27 cellular contexts compared by ENCODE assay signal in the genomic region with DNA sequence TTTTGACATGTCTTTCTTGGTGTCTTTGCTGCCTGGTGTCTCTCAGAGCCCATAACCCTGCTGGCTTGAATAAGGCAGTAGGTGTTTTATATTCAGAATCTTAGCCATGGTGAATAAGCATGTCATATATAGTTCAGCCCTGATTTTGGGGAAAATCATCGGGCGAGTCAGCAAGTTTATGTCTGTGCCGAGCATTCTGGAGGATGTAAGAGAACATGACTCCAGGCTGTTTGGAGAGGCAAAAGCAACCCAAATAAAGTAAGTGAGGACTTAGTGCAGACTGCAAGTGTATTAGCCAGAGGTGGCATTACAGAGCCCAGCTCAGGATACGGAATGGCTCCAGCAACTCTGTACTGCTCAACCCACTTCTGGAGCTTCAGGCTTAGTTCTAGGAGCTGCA. TPM values are rescaled to one million over a fixed set of nuclear protein-coding genes. Genes with fewer than 3 reads are reported as not detected.
DNase-seq lines count a peak whose midpoint lies in the region; ATAC-seq and TF ChIP-seq lines count a peak whose summit lies in the region.
"Had no signal": no experiment of that assay in that cellular context is flagged by ENCODE, and none has a peak within 500 bp of the region (broad histone marks: within the 10 kb centered on the region; RNA-seq: fewer than 3 reads in every experiment).

No MANE protein-coding gene starts in this region.

- in situ Hi-C loops in mammary epithelial cell (cut with MboI; ENCODE audit: low sequenced_read_pairs in 2 of 2): no loop called here

- peaks cover 56% of the 10 kb centered on the region for H3K79me2 ChIP-seq in mammary epithelial cell (ENCODE audit: insufficient read depth, low read length)

- intact Hi-C loops in mammary epithelial cell (cut with micrococcal nuclease) (loop anchor here (10.0 kb wide), 1 partner anchor 101 kb away; no protein-coding TSS in a partner anchor), MCF 10A (cut with micrococcal nuclease) (no loop called here)

- H3K36me3 ChIP-seq in mammary epithelial cell (ENCODE audit: insufficient read depth, low read length): no peaks in the 10 kb centered on the region

- CTCF ChIA-PET in mammary epithelial cell (lab: Charles Lee; ENCODE audit: low non-redundant PET) (no interaction called here), MCF 10A (lab: Yijun Ruan, JAX) (no interaction called here)

- dilution Hi-C loops in mammary epithelial cell (cut with HindIII; ENCODE audit: low sequenced_read_pairs): no loop called here

- H3K27ac Mint-ChIP-seq in MCF 10A (ENCODE audit: low read depth, unreplicated experiment) (no peak overlapping the region), endothelial cell (ENCODE audit: unreplicated experiment) (peak overlapping the region; percentile 25), neural crest cell (ENCODE audit: unreplicated experiment) (peak overlapping the region; percentile 53)
- H3K27ac Mint-ChIP-seq: activated T-helper 2 cell treated with anti-CD3 and anti-CD28 coated beads, Interferon-gamma antibody, Interleukin-2, Interleukin-4, amounts not matched to agents 10 μg/mL and 5 μg/mL and 100 μg/mL, durations not matched to agents 14 hours and 24 hours and 36 hours; CD4-positive, alpha-beta T cell; stimulated activated naive B cell treated with anti-CD40 and anti-IgM and Interleukin-4, amounts not matched to agents 10 μg/mL and 1 μg/mL and 100 μg/mL, for 72 hours; T-helper 2 cell treated with Interferon-gamma antibody and Interleukin-4, amounts not matched to agents 5 μg/mL and 100 μg/mL, for 36 hours; type B pancreatic cell had no signal

- 65% methylated on average over 4 of the region's 4 CpGs for WGBS in mammary epithelial cell (ENCODE audit: low coverage, missing lambda C conversion rate)

- no peaks in the 10 kb centered on the region for H3K9me3 ChIP-seq in mammary epithelial cell (replicated peaks; ENCODE audit: insufficient read depth, low read length)

- H3K4me3 Mint-ChIP-seq in MCF 10A (ENCODE audit: unreplicated experiment): no peak overlapping the region
- H3K4me3 Mint-ChIP-seq in endothelial cell (ENCODE audit: unreplicated experiment): no peak overlapping the region
- no peak overlapping the region for H3K4me3 Mint-ChIP-seq in neural crest cell
- H3K4me3 Mint-ChIP-seq: CD4-positive, alpha-beta T cell; H9; stimulated activated naive B cell treated with anti-CD40 and anti-IgM and Interleukin-4, amounts not matched to agents 10 μg/mL and 1 μg/mL and 100 μg/mL, for 72 hours; T-helper 2 cell treated with Interferon-gamma antibody and Interleukin-4, amounts not matched to agents 5 μg/mL and 100 μg/mL, for 36 hours; type B pancreatic cell had no signal

- BruUV-seq in mammary epithelial cell (replicated peaks; lab: Mats Ljungman, UMichigan): no TSS peak
- no TSS peak for BruUV-seq in MCF 10A (replicated peaks; lab: Mats Ljungman, UMichigan)

- H3K4me1 ChIP-seq in mammary epithelial cell (ENCODE audit: insufficient read depth, low read length): peaks cover 8% of the 10 kb centered on the region

- H3K9ac ChIP-seq in mammary epithelial cell (ENCODE audit: insufficient read depth, low read length): no peak overlapping the region

- POLR2A ChIA-PET in MCF 10A (lab: Yijun Ruan, JAX): no interaction called here

- no peak for ATAC-seq in HG02885 (IDR thresholded peaks at IDR 0.05; ENCODE audit: poor library complexity, unreplicated experiment)
- ATAC-seq: stimulated activated naive B cell treated with anti-CD40 and anti-IgM and Interleukin-4, amounts not matched to agents 10 μg/mL and 1 μg/mL and 100 μg/mL, for 72 hours had no signal

- H2AFZ ChIP-seq in mammary epithelial cell (ENCODE audit: low read depth, low read length): no peak overlapping the region

- H4K20me1 ChIP-seq in mammary epithelial cell (ENCODE audit: insufficient read depth, low read length): no peaks in the 10 kb centered on the region

- H3K9me3 Mint-ChIP-seq in MCF 10A (ENCODE audit: unreplicated experiment) (no peaks in the 10 kb centered on the region), endothelial cell (ENCODE audit: unreplicated experiment) (peaks cover 5% of the 10 kb centered on the region), neural crest cell (no peaks in the 10 kb centered on the region)
- H3K9me3 Mint-ChIP-seq: activated T-helper 2 cell treated with anti-CD3 and anti-CD28 coated beads, Interferon-gamma antibody, Interleukin-2, Interleukin-4, amounts not matched to agents 10 μg/mL and 5 μg/mL and 100 μg/mL, durations not matched to agents 14 hours and 24 hours and 36 hours; CD4-positive, alpha-beta T cell; H9; stimulated activated naive B cell treated with anti-CD40 and anti-IgM and Interleukin-4, amounts not matched to agents 10 μg/mL and 1 μg/mL and 100 μg/mL, for 72 hours; T-helper 2 cell treated with Interferon-gamma antibody and Interleukin-4, amounts not matched to agents 5 μg/mL and 100 μg/mL, for 36 hours had no signal

- no peak for TF ChIP-seq CTCF in mammary epithelial cell (conservative IDR thresholded peaks at IDR 0.05 in 1 of 2, IDR thresholded peaks at IDR 0.05 in 1 of 2; ENCODE audit: extremely low read depth in 1 of 2, insufficient read depth in 1 of 2, low read depth in 1 of 2, low read length in 2 of 2)
- TF ChIP-seq CTCF in MCF 10A (IDR thresholded peaks at IDR 0.05; ENCODE audit: unreplicated experiment): no peak
- no peak for TF ChIP-seq CTCF in endothelial cell (IDR thresholded peaks at IDR 0.05; ENCODE audit: unreplicated experiment)
- no peak for TF ChIP-seq CTCF in neural crest cell (conservative IDR thresholded peaks at IDR 0.05)

- H3K27me3 Mint-ChIP-seq in MCF 10A (ENCODE audit: insufficient read depth, unreplicated experiment) (no peaks in the 10 kb centered on the region), endothelial cell (ENCODE audit: unreplicated experiment) (peaks cover 14% of the 10 kb centered on the region), neural crest cell (ENCODE audit: low read depth) (no peaks in the 10 kb centered on the region)
- H3K27me3 Mint-ChIP-seq: type B pancreatic cell had no signal

- H3K4me1 Mint-ChIP-seq in MCF 10A (ENCODE audit: insufficient read depth, unreplicated experiment) (no peaks in the 10 kb centered on the region), endothelial cell (ENCODE audit: unreplicated experiment) (peaks cover 83% of the 10 kb centered on the region), neural crest cell (peaks cover 59% of the 10 kb centered on the region)
- H3K4me1 Mint-ChIP-seq: stimulated activated naive B cell treated with anti-CD40 and anti-IgM and Interleukin-4, amounts not matched to agents 10 μg/mL and 1 μg/mL and 100 μg/mL, for 72 hours had no signal

- H3K36me3 Mint-ChIP-seq in MCF 10A (ENCODE audit: insufficient read depth, unreplicated experiment) (no peaks in the 10 kb centered on the region), endothelial cell (ENCODE audit: low read depth, unreplicated experiment) (peaks cover 40% of the 10 kb centered on the region), neural crest cell (ENCODE audit: low read depth) (peaks cover 8% of the 10 kb centered on the region)
- H3K36me3 Mint-ChIP-seq: stimulated activated naive B cell treated with anti-CD40 and anti-IgM and Interleukin-4, amounts not matched to agents 10 μg/mL and 1 μg/mL and 100 μg/mL, for 72 hours had no signal

- DNase-seq in mammary epithelial cell (peak; percentile 35), MCF 10A (ENCODE audit: unreplicated experiment) (no peak), endothelial cell (ENCODE audit: low spot score) (no peak), neural crest cell (ENCODE audit: low read depth, low spot score) (no peak), germinal center (ENCODE audit: low spot score) (no peak), GF-D8 (lab: John Stamatoyannopoulos, UW) (no peak)
- no peak for DNase-seq in activated CD8-positive, alpha-beta memory T cell treated with anti-CD3 and anti-CD28 coated beads, Interleukin-2, amount 50 U/mL, for 48 hours
- DNase-seq: activated naive CD4-positive, alpha-beta T cell treated with anti-CD3 and anti-CD28 coated beads, Interleukin-2, amount 50 U/mL, for 16 hours; activated T-cell treated with anti-CD3 and anti-CD28 coated beads for 4 hours; AML-193; amniotic stem cell; CD4-positive, alpha-beta T cell; DND-41; H9; islet precursor cell; NCI-H2107; NCI-H446; NCI-H774; nucleus accumbens; SHP77 treated with DMSO at 0.1 percent for 48 hours; stimulated activated naive B cell treated with anti-CD40 and anti-IgM and Interleukin-4, amounts not matched to agents 10 μg/mL and 1 μg/mL and 100 μg/mL, for 72 hours had no signal

- H3K27ac ChIP-seq in mammary epithelial cell (ENCODE audit: insufficient read depth, low read depth, low read length): no peak overlapping the region
- H3K27ac ChIP-seq: 22Rv1, skin epidermis had no signal

- no peaks in the 10 kb centered on the region for H3K27me3 ChIP-seq in mammary epithelial cell (ENCODE audit: insufficient read depth, low read length)

- H3K4me2 ChIP-seq in mammary epithelial cell (ENCODE audit: insufficient read depth, low read depth, low read length): no peak overlapping the region

- H3K4me3 ChIP-seq in mammary epithelial cell (replicated peaks in 1 of 3; ENCODE audit: insufficient read depth in 1 of 3, low read depth in 2 of 3, low read length in 3 of 3): no peak overlapping the region
- H3K4me3 ChIP-seq: skin epidermis had no signal

RNA-seq across cellular contexts. Expression of a gene that starts 50.3 kb away (rescaled TPM):
- total RNA-seq in mammary epithelial cell: 10 to 100 TPM in 1 of 2 donors, 1 to 10 TPM in 1; 6.3 to 26.4 TPM
- polyA plus RNA-seq in mammary epithelial cell: 3.1 TPM
- 7.4 TPM for polyA minus RNA-seq in mammary epithelial cell
- total RNA-seq in MCF 10A (2022): 0.81 and 1.1 TPM in 2 replicates
- 83.8 TPM for total RNA-seq in endothelial cell (ENCODE audit: unreplicated experiment)
- 40.3 and 41.8 TPM in 2 replicates for total RNA-seq in neural crest cell
- total RNA-seq: CD4-positive, alpha-beta T cell had no signal
